In the genomic region with DNA sequence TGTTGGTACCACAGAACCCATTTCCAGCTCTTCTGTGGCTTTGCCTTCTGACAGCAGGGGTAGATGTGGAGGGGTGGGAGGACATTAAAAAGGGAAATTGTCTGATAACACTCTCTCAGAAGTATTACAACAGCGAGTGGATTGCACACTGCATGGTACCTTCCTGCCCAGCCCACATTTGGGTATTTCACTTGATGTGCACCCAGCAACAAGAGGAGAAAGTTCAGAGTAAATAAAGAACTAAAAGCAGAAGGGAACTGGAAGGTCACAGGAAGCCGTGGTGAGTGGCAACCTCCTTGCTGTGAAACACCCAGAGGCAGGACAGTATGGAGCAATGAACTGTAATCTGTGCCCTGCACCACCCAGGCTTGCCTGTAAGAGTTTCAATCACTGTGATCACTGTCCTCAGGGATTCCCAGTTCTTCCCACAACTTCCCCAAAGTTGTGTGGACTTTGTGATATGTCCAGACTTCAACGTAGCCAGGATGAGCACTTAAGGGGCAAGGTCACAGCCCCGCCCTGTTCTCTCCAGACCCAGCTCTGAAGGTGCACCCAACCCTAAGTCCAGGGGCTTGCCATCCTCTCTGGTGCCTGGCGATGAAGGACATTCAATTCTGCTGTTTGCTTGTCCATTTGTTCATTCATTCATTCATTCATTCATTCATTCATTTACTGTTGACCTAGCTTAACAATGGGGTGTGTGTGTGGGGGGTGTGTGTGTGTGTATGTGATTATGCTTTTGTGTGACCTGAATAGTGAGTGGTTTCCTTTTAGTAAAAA, we compare ENCODE assay signal across 10 cellular contexts. TPM values are rescaled to one million over a fixed set of nuclear protein-coding genes. Genes with fewer than 3 reads are reported as not detected.
DNase-seq lines count a peak whose midpoint lies in the region; ATAC-seq and TF ChIP-seq lines count a peak whose summit lies in the region.
"Had no signal": no experiment of that assay in that cellular context is flagged by ENCODE, and none has a peak within 500 bp of the region (broad histone marks: within the 10 kb centered on the region; RNA-seq: fewer than 3 reads in every experiment).

No MANE protein-coding gene starts in this region.

- peak; percentile 87 for ATAC-seq in DND-41 (ENCODE audit: insufficient read depth, low read depth)
- ATAC-seq in HG03571 (IDR thresholded peaks at IDR 0.05; ENCODE audit: unreplicated experiment), result peak; percentile 55
- peak; percentile 15 for ATAC-seq in left colon
- ATAC-seq in HG02798 (IDR thresholded peaks at IDR 0.05; ENCODE audit: poor library complexity, unreplicated experiment), result no peak

- no peaks in the 10 kb centered on the region for H3K79me2 ChIP-seq in DND-41 (ENCODE audit: insufficient read depth, low read length)

- peak overlapping the region; percentile 69 for H3K27ac ChIP-seq in DND-41 (ENCODE audit: low read length)

- H3K36me3 ChIP-seq in DND-41 (ENCODE audit: insufficient read depth, low read length), result no peaks in the 10 kb centered on the region

- TF ChIP-seq CTCF in DND-41 (IDR thresholded peaks at IDR 0.05; ENCODE audit: borderline replicate concordance, extremely low read depth, low read length, poor library complexity, severe bottlenecking), result peak; percentile 34

- H3K9me3 ChIP-seq in DND-41 (ENCODE audit: insufficient read depth, low read length, severe bottlenecking), result no peaks in the 10 kb centered on the region

- peak overlapping the region in 1 of 2 experiments; percentile 4; a peak in 2 of 4 replicates for H3K4me3 ChIP-seq in DND-41 (ENCODE audit: low read depth in 1 of 2, low read length in 2 of 2)

- intact Hi-C loops in left colon (cut with DNase I, micrococcal nuclease), result loop anchor here in 1 of 2 donors (10.0 kb wide), 1 partner anchor 110 kb away; a partner anchor contains a TSS

- peak overlapping the region; percentile 49 for H3K4me2 ChIP-seq in DND-41 (ENCODE audit: insufficient read depth, low read length)

- peak overlapping the region; percentile 3 for H2AFZ ChIP-seq in DND-41 (ENCODE audit: low read depth, low read length)

- H4K20me1 ChIP-seq in DND-41 (ENCODE audit: insufficient read depth, low read length), result no peaks in the 10 kb centered on the region

- peak overlapping the region; percentile 18 for H3K9ac ChIP-seq in DND-41 (ENCODE audit: low read depth, low read length)

- no peaks in the 10 kb centered on the region for H3K27me3 ChIP-seq in DND-41 (ENCODE audit: insufficient read depth, low read length, poor library complexity)

- DNase-seq in DND-41 (peak; percentile 74), left colon (no peak), cortex of kidney (lab: John Stamatoyannopoulos, UW) (no peak), AG20443 (ENCODE audit: low spot score) (no peak), GM19238 (ENCODE audit: insufficient read length, low spot score) (no peak)
- DNase-seq in activated CD4-positive, alpha-beta T cell treated with anti-CD3 and anti-CD28 coated beads, Interleukin-2, amount 50 U/mL, for 1 hour, result peak; percentile 33

- H3K4me1 ChIP-seq in DND-41 (ENCODE audit: insufficient read depth, low read length), result peaks cover 49% of the 10 kb centered on the region

RNA-seq across cellular contexts. Expression of a gene that starts 18.7 kb away (rescaled TPM):
- 1 to 10 TPM; 1.2 TPM for total RNA-seq in left colon
- total RNA-seq: glomerular endothelial cell, HT1080 had no signal

RNA-seq across cellular contexts. Expression of a gene that starts 25.0 kb away (rescaled TPM):
- 1 to 10 TPM; 1.5 to 3.0 TPM for total RNA-seq in left colon
- total RNA-seq: HT1080 had no signal

Comparison
In these comparisons a context has a peak if more than half of its experiments do, and no peak if none do; other contexts are left out.
1. DNase-seq: peak in DND-41 (single experiment) and activated CD4-positive, alpha-beta T cell treated with anti-CD3 and anti-CD28 coated beads, Interleukin-2, amount 50 U/mL, for 1 hour (single experiment); none in left colon (0 of 2), cortex of kidney (single experiment), AG20443 (single experiment) and GM19238 (single experiment).